ENCODE assay signal across 1 cellular context in genomic region chr6:10720229-10720959, GRCh38.
TF ChIP-seq lines count a peak whose summit lies in the region.

No MANE protein-coding gene starts in this region.

TF ChIP-seq in HepG2, 621 proteins besides CTCF, POLR2A, EP300 and RAD21 (continues in another document):
- TF ChIP-seq BRF2 (CRISPR knock-in tag; IDR thresholded peaks at IDR 0.05) (0 out of 2 replicates have a peak, but pooled peaks have one; percentile 23), CC2D1A (CRISPR knock-in tag; IDR thresholded peaks at IDR 0.05) (0 out of 2 replicates have a peak, but pooled peaks have one; percentile 75), MXD4 (CRISPR knock-in tag; IDR thresholded peaks at IDR 0.05) (no peak), KLF16 (CRISPR knock-in tag; IDR thresholded peaks at IDR 0.05) (peak in 1 of 2 experiments; percentile 66; a peak in 1 of 4 replicates), NR2F2 (IDR thresholded peaks at IDR 0.05; ENCODE audit: borderline replicate concordance, low read depth) (no peak), HNRNPK (IDR thresholded peaks at IDR 0.05; ENCODE audit: low read depth, low read length, poor library complexity, severe bottlenecking) (no peak), ARID3A (IDR thresholded peaks at IDR 0.05; ENCODE audit: low read depth, low read length) (no peak), ZSCAN5A (CRISPR knock-in tag; IDR thresholded peaks at IDR 0.05; ENCODE audit: borderline replicate concordance) (no peak), DBP (CRISPR knock-in tag; IDR thresholded peaks at IDR 0.05; ENCODE audit: not compliant biosample characterization) (peak; percentile 36), ZNF446 (CRISPR knock-in tag; IDR thresholded peaks at IDR 0.05) (peak; percentile 83; the same call in 1 of the 2 replicates), LBX2 (CRISPR knock-in tag; IDR thresholded peaks at IDR 0.05; ENCODE audit: borderline replicate concordance) (peak; percentile 27), HHEX (CRISPR knock-in tag; IDR thresholded peaks at IDR 0.05) (no peak), ZNF740 (CRISPR knock-in tag; IDR thresholded peaks at IDR 0.05) (no peak), ZNF362 (CRISPR knock-in tag; IDR thresholded peaks at IDR 0.05; ENCODE audit: borderline replicate concordance) (no peak), ZBTB14 (CRISPR knock-in tag; IDR thresholded peaks at IDR 0.05) (no peak), ARNT2 (CRISPR knock-in tag; IDR thresholded peaks at IDR 0.05; ENCODE audit: low read depth) (no peak; the same call in 1 of the 2 replicates), YEATS4 (CRISPR knock-in tag; IDR thresholded peaks at IDR 0.05; ENCODE audit: borderline replicate concordance) (peak; percentile 74), ZNF256 (CRISPR knock-in tag; conservative IDR thresholded peaks at IDR 0.05) (0 out of 2 replicates have a peak, but pooled peaks have one; percentile 48), GRHL1 (CRISPR knock-in tag; conservative IDR thresholded peaks at IDR 0.05) (no peak), ZNF460 (CRISPR knock-in tag; IDR thresholded peaks at IDR 0.05; ENCODE audit: borderline replicate concordance) (no peak), NBN (conservative IDR thresholded peaks at IDR 0.05) (no peak), PITX1 (CRISPR knock-in tag; IDR thresholded peaks at IDR 0.05) (no peak), MED8 (CRISPR knock-in tag; IDR thresholded peaks at IDR 0.05; ENCODE audit: insufficient replicate concordance) (no peak), ZNF672 (CRISPR knock-in tag; IDR thresholded peaks at IDR 0.05) (no peak), DNMT3B (CRISPR knock-in tag; conservative IDR thresholded peaks at IDR 0.05) (no peak), ZSCAN25 (CRISPR knock-in tag; IDR thresholded peaks at IDR 0.05) (no peak), MYPOP (CRISPR knock-in tag; IDR thresholded peaks at IDR 0.05) (no peak), ZNF451 (CRISPR knock-in tag; IDR thresholded peaks at IDR 0.05) (0 out of 2 replicates have a peak, but pooled peaks have one; percentile 29), TRIM22 (IDR thresholded peaks at IDR 0.05) (no peak), ZNF20 (CRISPR knock-in tag; IDR thresholded peaks at IDR 0.05) (no peak), RAD51 (IDR thresholded peaks at IDR 0.05; ENCODE audit: borderline replicate concordance) (no peak), AKAP8 (CRISPR knock-in tag; IDR thresholded peaks at IDR 0.05) (no peak), ZNF253 (CRISPR knock-in tag; IDR thresholded peaks at IDR 0.05; ENCODE audit: borderline replicate concordance) (peak; percentile 18; the same call in 1 of the 2 replicates), PRMT3 (CRISPR knock-in tag; IDR thresholded peaks at IDR 0.05; ENCODE audit: borderline replicate concordance, low read depth) (no peak; the same call in 1 of the 2 replicates), ZNF792 (CRISPR knock-in tag; IDR thresholded peaks at IDR 0.05) (no peak), ZNF160 (CRISPR knock-in tag; IDR thresholded peaks at IDR 0.05) (peak; percentile 77), ZBTB21 (CRISPR knock-in tag; IDR thresholded peaks at IDR 0.05) (no peak), FUBP1 (CRISPR knock-in tag; IDR thresholded peaks at IDR 0.05; ENCODE audit: borderline replicate concordance) (no peak), KDM5B (CRISPR knock-in tag; IDR thresholded peaks at IDR 0.05; ENCODE audit: borderline replicate concordance) (peak; percentile 77), ZNF784 (CRISPR knock-in tag; IDR thresholded peaks at IDR 0.05; ENCODE audit: borderline replicate concordance) (no peak), YEATS2 (CRISPR knock-in tag; IDR thresholded peaks at IDR 0.05; ENCODE audit: borderline replicate concordance) (no peak), TEF (CRISPR knock-in tag; IDR thresholded peaks at IDR 0.05) (0 out of 2 replicates have a peak, but pooled peaks have one; percentile 1), ZNF589 (CRISPR knock-in tag; conservative IDR thresholded peaks at IDR 0.05) (0 out of 2 replicates have a peak, but pooled peaks have one; percentile 52), ZNF558 (CRISPR knock-in tag; IDR thresholded peaks at IDR 0.05; ENCODE audit: borderline replicate concordance) (peak; percentile 4; the same call in 1 of the 2 replicates), CENPT (CRISPR knock-in tag; IDR thresholded peaks at IDR 0.05; ENCODE audit: low read depth) (no peak), ARNTL (CRISPR knock-in tag; IDR thresholded peaks at IDR 0.05) (no peak), NR1H2 (CRISPR knock-in tag; IDR thresholded peaks at IDR 0.05; ENCODE audit: borderline replicate concordance, low read depth) (no peak)
